Comparison of ENCODE assay signal across 1 cellular context in the genomic region with DNA sequence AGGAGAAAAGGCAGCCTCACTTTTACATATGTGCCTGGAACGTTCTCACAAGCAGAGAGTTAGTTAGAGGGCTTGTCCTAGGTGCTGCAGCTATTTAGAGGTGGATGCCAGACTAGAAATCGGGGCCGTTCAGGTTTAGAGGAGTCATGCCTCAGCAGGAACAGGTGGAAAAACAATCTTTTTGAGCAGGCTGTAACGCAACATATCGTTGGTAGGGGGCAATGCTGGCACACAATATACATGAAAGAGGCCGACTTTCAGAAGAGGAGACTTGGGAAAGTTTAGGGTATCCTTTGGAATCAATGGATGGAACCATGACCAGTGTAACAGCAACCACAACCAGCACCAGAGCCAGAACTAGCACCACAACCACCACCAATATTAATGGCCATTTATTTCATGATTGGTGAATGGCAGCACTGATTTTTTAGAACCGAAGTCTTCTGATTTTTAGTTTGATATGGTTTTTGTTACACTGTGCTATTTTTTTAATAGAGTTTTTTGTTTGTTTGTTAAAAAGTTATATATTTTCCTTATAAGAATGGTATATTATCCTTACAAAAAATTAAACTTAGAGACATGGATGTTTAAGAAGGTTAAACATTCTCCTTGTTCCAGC.
TF ChIP-seq lines count a peak whose summit lies in the region.

No MANE protein-coding gene starts in this region.

TF ChIP-seq in GM12878, 131 proteins besides CTCF, POLR2A, EP300 and RAD21 (continued from another document):
- TF ChIP-seq, protein P1, sequence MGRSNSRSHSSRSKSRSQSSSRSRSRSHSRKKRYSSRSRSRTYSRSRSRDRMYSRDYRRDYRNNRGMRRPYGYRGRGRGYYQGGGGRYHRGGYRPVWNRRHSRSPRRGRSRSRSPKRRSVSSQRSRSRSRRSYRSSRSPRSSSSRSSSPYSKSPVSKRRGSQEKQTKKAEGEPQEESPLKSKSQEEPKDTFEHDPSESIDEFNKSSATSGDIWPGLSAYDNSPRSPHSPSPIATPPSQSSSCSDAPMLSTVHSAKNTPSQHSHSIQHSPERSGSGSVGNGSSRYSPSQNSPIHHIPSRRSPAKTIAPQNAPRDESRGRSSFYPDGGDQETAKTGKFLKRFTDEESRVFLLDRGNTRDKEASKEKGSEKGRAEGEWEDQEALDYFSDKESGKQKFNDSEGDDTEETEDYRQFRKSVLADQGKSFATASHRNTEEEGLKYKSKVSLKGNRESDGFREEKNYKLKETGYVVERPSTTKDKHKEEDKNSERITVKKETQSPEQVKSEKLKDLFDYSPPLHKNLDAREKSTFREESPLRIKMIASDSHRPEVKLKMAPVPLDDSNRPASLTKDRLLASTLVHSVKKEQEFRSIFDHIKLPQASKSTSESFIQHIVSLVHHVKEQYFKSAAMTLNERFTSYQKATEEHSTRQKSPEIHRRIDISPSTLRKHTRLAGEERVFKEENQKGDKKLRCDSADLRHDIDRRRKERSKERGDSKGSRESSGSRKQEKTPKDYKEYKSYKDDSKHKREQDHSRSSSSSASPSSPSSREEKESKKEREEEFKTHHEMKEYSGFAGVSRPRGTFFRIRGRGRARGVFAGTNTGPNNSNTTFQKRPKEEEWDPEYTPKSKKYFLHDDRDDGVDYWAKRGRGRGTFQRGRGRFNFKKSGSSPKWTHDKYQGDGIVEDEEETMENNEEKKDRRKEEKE (IDR thresholded peaks at IDR 0.05) = no peak
- TF ChIP-seq, protein P2, sequence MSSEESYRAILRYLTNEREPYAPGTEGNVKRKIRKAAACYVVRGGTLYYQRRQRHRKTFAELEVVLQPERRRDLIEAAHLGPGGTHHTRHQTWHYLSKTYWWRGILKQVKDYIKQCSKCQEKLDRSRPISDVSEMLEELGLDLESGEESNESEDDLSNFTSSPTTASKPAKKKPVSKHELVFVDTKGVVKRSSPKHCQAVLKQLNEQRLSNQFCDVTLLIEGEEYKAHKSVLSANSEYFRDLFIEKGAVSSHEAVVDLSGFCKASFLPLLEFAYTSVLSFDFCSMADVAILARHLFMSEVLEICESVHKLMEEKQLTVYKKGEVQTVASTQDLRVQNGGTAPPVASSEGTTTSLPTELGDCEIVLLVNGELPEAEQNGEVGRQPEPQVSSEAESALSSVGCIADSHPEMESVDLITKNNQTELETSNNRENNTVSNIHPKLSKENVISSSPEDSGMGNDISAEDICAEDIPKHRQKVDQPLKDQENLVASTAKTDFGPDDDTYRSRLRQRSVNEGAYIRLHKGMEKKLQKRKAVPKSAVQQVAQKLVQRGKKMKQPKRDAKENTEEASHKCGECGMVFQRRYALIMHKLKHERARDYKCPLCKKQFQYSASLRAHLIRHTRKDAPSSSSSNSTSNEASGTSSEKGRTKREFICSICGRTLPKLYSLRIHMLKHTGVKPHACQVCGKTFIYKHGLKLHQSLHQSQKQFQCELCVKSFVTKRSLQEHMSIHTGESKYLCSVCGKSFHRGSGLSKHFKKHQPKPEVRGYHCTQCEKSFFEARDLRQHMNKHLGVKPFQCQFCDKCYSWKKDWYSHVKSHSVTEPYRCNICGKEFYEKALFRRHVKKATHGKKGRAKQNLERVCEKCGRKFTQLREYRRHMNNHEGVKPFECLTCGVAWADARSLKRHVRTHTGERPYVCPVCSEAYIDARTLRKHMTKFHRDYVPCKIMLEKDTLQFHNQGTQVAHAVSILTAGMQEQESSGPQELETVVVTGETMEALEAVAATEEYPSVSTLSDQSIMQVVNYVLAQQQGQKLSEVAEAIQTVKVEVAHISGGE (CRISPR knock-in tag; IDR thresholded peaks at IDR 0.05) = no peak
- no peak for TF ChIP-seq IRF4 (IDR thresholded peaks at IDR 0.05; ENCODE audit: low read depth, low read length)
- TF ChIP-seq, protein P3, sequence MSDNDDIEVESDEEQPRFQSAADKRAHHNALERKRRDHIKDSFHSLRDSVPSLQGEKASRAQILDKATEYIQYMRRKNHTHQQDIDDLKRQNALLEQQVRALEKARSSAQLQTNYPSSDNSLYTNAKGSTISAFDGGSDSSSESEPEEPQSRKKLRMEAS (IDR thresholded peaks at IDR 0.05; ENCODE audit: low read depth, low read length) = no peak
TF ChIP-seq in GM12878: peak in this region for 0.
